Comparison of ENCODE assay signal across 19 cellular contexts in the genomic region with DNA sequence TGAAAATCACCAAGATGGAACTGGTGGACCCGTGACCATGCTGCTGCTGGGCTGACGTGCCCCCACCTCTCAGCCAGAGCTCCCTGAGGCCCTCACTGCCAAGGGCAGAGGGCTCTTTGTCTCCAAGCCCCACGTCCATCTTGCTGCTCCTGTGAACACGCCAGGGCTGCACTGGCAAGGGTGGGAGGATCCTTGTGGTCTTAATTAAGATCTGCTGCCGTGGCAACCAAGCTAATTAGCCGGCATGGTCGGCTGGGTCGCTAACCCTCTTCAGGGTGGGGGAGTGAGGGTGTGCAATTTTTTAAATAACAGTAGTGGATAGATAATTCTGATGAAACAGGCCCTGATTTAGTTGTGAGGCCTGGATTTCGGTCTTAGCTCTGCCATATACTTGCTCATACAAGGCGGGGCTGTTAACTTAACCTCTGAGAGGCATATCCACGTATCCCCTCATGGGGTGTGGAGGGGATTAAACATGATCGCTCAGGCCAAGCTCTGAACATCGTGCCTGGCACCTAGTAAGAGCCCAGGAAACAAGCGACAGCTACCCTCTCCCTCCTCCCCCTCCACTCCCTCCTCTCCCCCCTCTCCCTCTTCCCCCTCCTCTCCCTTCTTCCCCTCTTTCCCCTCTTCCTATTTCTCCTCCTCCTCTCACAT.
DNase-seq lines count a peak whose midpoint lies in the region; ATAC-seq and TF ChIP-seq lines count a peak whose summit lies in the region.
"Had no signal": no experiment of that assay in that cellular context is flagged by ENCODE, and none has a peak within 500 bp of the region (broad histone marks: within the 10 kb centered on the region; RNA-seq: fewer than 3 reads in every experiment).

No MANE protein-coding gene starts in this region.

- no peak for TF ChIP-seq CTCF in SK-N-SH (IDR thresholded peaks at IDR 0.05)
- TF ChIP-seq CTCF in nephron (IDR thresholded peaks at IDR 0.05; ENCODE audit: unreplicated experiment in 3 of 3): no peak

- H3K27ac ChIP-seq in SK-N-SH (ENCODE audit: low read depth in 2 of 2, low read length in 1 of 2): peak overlapping the region in 1 of 2 experiments; percentile 75; a peak in 2 of 4 replicates
- H3K27ac ChIP-seq: Peyer's patch had no signal

- H3K4me3 Mint-ChIP-seq in nephron: no peak overlapping the region
- H3K4me3 Mint-ChIP-seq: CD8-positive, alpha-beta memory T cell; T-helper 1 cell treated with Interleukin-12 subunit alpha and Interleukin-12 subunit beta and Interleukin-4 antibody, amounts not matched to agents 30 μg/mL and 1 μg/mL, for 36 hours had no signal

- peak overlapping the region; percentile 47 to 86 (median 47) for H3K27ac Mint-ChIP-seq in nephron
- H3K27ac Mint-ChIP-seq: CD8-positive, alpha-beta memory T cell; T-helper 1 cell treated with Interleukin-12 subunit alpha and Interleukin-12 subunit beta and Interleukin-4 antibody, amounts not matched to agents 30 μg/mL and 1 μg/mL, for 36 hours had no signal

- H3K4me1 ChIP-seq in SK-N-SH (ENCODE audit: control insufficient read depth in 1 of 2, insufficient read depth in 2 of 2, low read depth in 1 of 2, low read length in 1 of 2): peaks cover 7 to 68% of the 10 kb centered on the region in 2 experiments; a peak in 2 of 4 replicates
- H3K4me1 ChIP-seq: Peyer's patch had no signal

- H3K27me3 Mint-ChIP-seq in nephron (ENCODE audit: low read depth): peaks cover 10% of the 10 kb centered on the region

- CTCF ChIA-PET in SK-N-SH (lab: Yijun Ruan, JAX): interaction anchor here (1.1 to 6.4 kb wide), 4 partner anchors 9 to 503 kb away, joined by 3 to 66 read pairs (median 16); no protein-coding TSS in a partner anchor

- ATAC-seq in SK-N-SH treated with all-trans-retinoic acid at 6 μM for 48 hours (no peak), GM21390 (IDR thresholded peaks at IDR 0.05; ENCODE audit: unreplicated experiment) (no peak)
- ATAC-seq: HCT116 had no signal

- no peaks in the 10 kb centered on the region for H3K36me3 ChIP-seq in SK-N-SH (replicated peaks in 1 of 2; ENCODE audit: control insufficient read depth in 1 of 2, insufficient read depth in 2 of 2, low read length in 1 of 2)
- H3K36me3 ChIP-seq: Peyer's patch had no signal

- H3K4me3 ChIP-seq in SK-N-SH (ENCODE audit: low read depth in 2 of 2, low read length in 1 of 2): no peak overlapping the region
- H3K4me3 ChIP-seq: Peyer's patch had no signal

- TF ChIP-seq EP300 in SK-N-SH (IDR thresholded peaks at IDR 0.05; ENCODE audit: borderline replicate concordance in 1 of 2, low read depth in 1 of 2, low read length in 1 of 2): no peak

- WGBS in SK-N-SH (ENCODE audit: low lambda C conversion rate): 62% methylated on average over 13 of the region's 14 CpGs

- no peaks in the 10 kb centered on the region for H3K79me2 ChIP-seq in SK-N-SH (ENCODE audit: insufficient read depth)

- peaks cover 12% of the 10 kb centered on the region for H3K4me1 Mint-ChIP-seq in nephron
- H3K4me1 Mint-ChIP-seq: CD8-positive, alpha-beta memory T cell had no signal

- H4K20me1 ChIP-seq in SK-N-SH (ENCODE audit: insufficient read depth): no peaks in the 10 kb centered on the region

- no peaks in the 10 kb centered on the region for H3K9me2 ChIP-seq in SK-N-SH

- no peak overlapping the region for H3K4me2 ChIP-seq in SK-N-SH

- H3K9ac ChIP-seq in SK-N-SH: no peak overlapping the region

- no peaks in the 10 kb centered on the region for H3K36me3 Mint-ChIP-seq in nephron (ENCODE audit: low read depth)
- H3K36me3 Mint-ChIP-seq: CD8-positive, alpha-beta memory T cell had no signal

- H2AFZ ChIP-seq in SK-N-SH (ENCODE audit: low read depth): no peak overlapping the region

- peak; percentile 66 for DNase-seq in SK-N-SH
- DNase-seq in NCI-H82 (lab: John Stamatoyannopoulos, UW): peak; percentile 95
- DNase-seq in NCI-H1694 treated with DMSO at 0.1 percent for 48 hours (lab: John Stamatoyannopoulos, UW): no peak
- no peak for DNase-seq in hippocampal formation (lab: John Stamatoyannopoulos, UW)
- DNase-seq: C1 segment of cervical spinal cord; CD8-positive, alpha-beta memory T cell; DMS53; GDM1; KBM-7; MM.1S; NCI-H1092; NCI-H187 treated with DMSO at 0.1 percent for 48 hours; NCI-H2107; Peyer's patch had no signal

- POLR2A ChIA-PET in SK-N-SH (lab: Yijun Ruan, JAX): no interaction called here

- no peaks in the 10 kb centered on the region for H3K9me3 Mint-ChIP-seq in nephron
- H3K9me3 Mint-ChIP-seq: CD8-positive, alpha-beta memory T cell; T-helper 1 cell treated with Interleukin-12 subunit alpha and Interleukin-12 subunit beta and Interleukin-4 antibody, amounts not matched to agents 30 μg/mL and 1 μg/mL, for 36 hours had no signal

- TF ChIP-seq RAD21 in SK-N-SH (IDR thresholded peaks at IDR 0.05; ENCODE audit: low read length): no peak

- H3K27me3 ChIP-seq in SK-N-SH (ENCODE audit: insufficient read depth): no peaks in the 10 kb centered on the region
- H3K27me3 ChIP-seq: Peyer's patch had no signal

- no peaks in the 10 kb centered on the region for H3F3A ChIP-seq in SK-N-SH (replicated peaks; ENCODE audit: insufficient read depth)

- H3K9me3 ChIP-seq in SK-N-SH: no peaks in the 10 kb centered on the region
- H3K9me3 ChIP-seq: Peyer's patch had no signal

TF ChIP-seq in SK-N-SH, 30 proteins besides CTCF, POLR2A, EP300 and RAD21:
- TF ChIP-seq POLR2AphosphoS5 (IDR thresholded peaks at IDR 0.05; ENCODE audit: low read depth, low read length): no peak
- no peak for TF ChIP-seq RFX5 (IDR thresholded peaks at IDR 0.05; ENCODE audit: low read length)

TF ChIP-seq in SK-N-SH treated with all-trans-retinoic acid at 6 μM for 48 hours, 23 proteins besides CTCF, POLR2A, EP300 and RAD21 (continues in another document):
- TF ChIP-seq TOX (CRISPR knock-in tag; IDR thresholded peaks at IDR 0.05; ENCODE audit: borderline replicate concordance): no peak
- TF ChIP-seq ESRRG (CRISPR knock-in tag; IDR thresholded peaks at IDR 0.05): no peak
- TF ChIP-seq ZNF565 (CRISPR knock-in tag; conservative IDR thresholded peaks at IDR 0.05; ENCODE audit: low read depth): no peak
- no peak for TF ChIP-seq GLIS3 (CRISPR knock-in tag; IDR thresholded peaks at IDR 0.05)
- no peak for TF ChIP-seq RARB (CRISPR knock-in tag; IDR thresholded peaks at IDR 0.05)
- TF ChIP-seq, protein P1, sequence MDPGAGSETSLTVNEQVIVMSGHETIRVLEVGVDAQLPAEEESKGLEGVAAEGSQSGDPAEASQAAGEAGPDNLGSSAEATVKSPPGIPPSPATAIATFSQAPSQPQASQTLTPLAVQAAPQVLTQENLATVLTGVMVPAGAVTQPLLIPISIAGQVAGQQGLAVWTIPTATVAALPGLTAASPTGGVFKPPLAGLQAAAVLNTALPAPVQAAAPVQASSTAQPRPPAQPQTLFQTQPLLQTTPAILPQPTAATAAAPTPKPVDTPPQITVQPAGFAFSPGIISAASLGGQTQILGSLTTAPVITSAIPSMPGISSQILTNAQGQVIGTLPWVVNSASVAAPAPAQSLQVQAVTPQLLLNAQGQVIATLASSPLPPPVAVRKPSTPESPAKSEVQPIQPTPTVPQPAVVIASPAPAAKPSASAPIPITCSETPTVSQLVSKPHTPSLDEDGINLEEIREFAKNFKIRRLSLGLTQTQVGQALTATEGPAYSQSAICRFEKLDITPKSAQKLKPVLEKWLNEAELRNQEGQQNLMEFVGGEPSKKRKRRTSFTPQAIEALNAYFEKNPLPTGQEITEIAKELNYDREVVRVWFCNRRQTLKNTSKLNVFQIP (CRISPR knock-in tag; IDR thresholded peaks at IDR 0.05; ENCODE audit: borderline replicate concordance, low read depth): no peak
- no peak for TF ChIP-seq TSHZ2 (CRISPR knock-in tag; IDR thresholded peaks at IDR 0.05)
- TF ChIP-seq SNAI2 (CRISPR knock-in tag; IDR thresholded peaks at IDR 0.05): no peak
- TF ChIP-seq ZFP30 (CRISPR knock-in tag; IDR thresholded peaks at IDR 0.05): no peak
- no peak for TF ChIP-seq TCF4 (CRISPR knock-in tag; IDR thresholded peaks at IDR 0.05; ENCODE audit: borderline replicate concordance)
- TF ChIP-seq ZNF70 (CRISPR knock-in tag; IDR thresholded peaks at IDR 0.05): no peak
- no peak for TF ChIP-seq PPARA (CRISPR knock-in tag; IDR thresholded peaks at IDR 0.05; ENCODE audit: borderline replicate concordance)
- TF ChIP-seq ZC3H10 (CRISPR knock-in tag; IDR thresholded peaks at IDR 0.05): no peak
- TF ChIP-seq ZNF8 (CRISPR knock-in tag; IDR thresholded peaks at IDR 0.05): no peak

Comparison
In these comparisons a context has a peak if more than half of its experiments do, and no peak if none do; other contexts are left out.
1. DNase-seq: peak in SK-N-SH (single experiment) and NCI-H82 (single experiment); none in NCI-H1694 treated with DMSO at 0.1 percent for 48 hours (single experiment) and hippocampal formation (0 of 2).